In genomic region chr3:98532275-98532637, GRCh38 we compare ENCODE assay signal across 16 cellular contexts. TPM values are rescaled to one million over a fixed set of nuclear protein-coding genes. Genes with fewer than 3 reads are reported as not detected.
A peak's percentile ranks its signal among the peaks of the same experiment; 100 is the strongest.
DNase-seq lines count a peak whose midpoint lies in the region; ATAC-seq and TF ChIP-seq lines count a peak whose summit lies in the region.
"Had no signal": no experiment of that assay in that cellular context is flagged by ENCODE, and none has a peak within 500 bp of the region (broad histone marks: within the 10 kb centered on the region; RNA-seq: fewer than 3 reads in every experiment).

No MANE protein-coding gene starts in this region.

- TF ChIP-seq EP300 in transverse colon (IDR thresholded peaks at IDR 0.05; ENCODE audit: low read depth), result no peak

- intact Hi-C loops in activated T-helper 1 cell treated with anti-CD3 and anti-CD28 coated beads, Interleukin-12 subunit alpha, Interleukin-12 subunit beta, Interleukin-2, Interleukin-4 antibody, amounts not matched to agents 30 ng/mL and 10 ng/mL and 1 ng/mL, durations not matched to agents 14 hours and 24 hours and 36 hours (cut with micrococcal nuclease), result no loop called here
- intact Hi-C loops in transverse colon (cut with DNase I; ENCODE audit: low total_unique reads), result no loop called here

- no peak for TF ChIP-seq POLR2A in transverse colon (IDR thresholded peaks at IDR 0.05)

- TF ChIP-seq CTCF in transverse colon (IDR thresholded peaks at IDR 0.05), result no peak

- H3K9me3 Mint-ChIP-seq in activated T-cell treated with anti-CD3 and anti-CD28 coated beads, Interleukin-2, amount 50 U/mL, for 72 hours, result no peaks in the 10 kb centered on the region
- H3K9me3 Mint-ChIP-seq in activated T-helper 1 cell treated with anti-CD3 and anti-CD28 coated beads, Interleukin-12 subunit alpha, Interleukin-12 subunit beta, Interleukin-2, Interleukin-4 antibody, amounts not matched to agents 30 ng/mL and 10 ng/mL and 1 ng/mL, durations not matched to agents 14 hours and 24 hours and 36 hours, result no peaks in the 10 kb centered on the region

- 64% methylated on average over 5 of the region's 5 CpGs; no CpG with 5 or more reads in 1 of the 2 donors for WGBS in transverse colon (ENCODE audit: low coverage in 1 of 2), 2 donors

- H3K27ac ChIP-seq in transverse colon, result peak overlapping the region; percentile 45 to 60 (median 54)
- H3K27ac ChIP-seq: prostate gland had no signal

- no peak for ATAC-seq in activated T-cell treated with anti-CD3 and anti-CD28 coated beads, Interleukin-2, amount 50 U/mL, for 72 hours (replicated peaks in 1 of 2)
- ATAC-seq in HG02798 (IDR thresholded peaks at IDR 0.05; ENCODE audit: poor library complexity, unreplicated experiment), result peak; percentile 4
- ATAC-seq in GM21529 (IDR thresholded peaks at IDR 0.05; ENCODE audit: unreplicated experiment), result no peak

- H3K36me3 Mint-ChIP-seq in activated T-cell treated with anti-CD3 and anti-CD28 coated beads, Interleukin-2, amount 50 U/mL, for 72 hours (ENCODE audit: insufficient read depth in 2 of 2), result peaks cover 13% of the 10 kb centered on the region in 2 donors
- peaks cover 31% of the 10 kb centered on the region for H3K36me3 Mint-ChIP-seq in activated T-helper 1 cell treated with anti-CD3 and anti-CD28 coated beads, Interleukin-12 subunit alpha, Interleukin-12 subunit beta, Interleukin-2, Interleukin-4 antibody, amounts not matched to agents 30 ng/mL and 10 ng/mL and 1 ng/mL, durations not matched to agents 14 hours and 24 hours and 36 hours (ENCODE audit: low read depth)

- in situ Hi-C loops in transverse colon (cut with MboI; ENCODE audit: low pct_ligation_motif_present in 1 of 4, low pct_unique_long_range_greater_than_20kb in 1 of 4, low sequenced_read_pairs in 3 of 4), result no loop called here

- DNase-seq in activated T-cell treated with anti-CD3 and anti-CD28 coated beads, Interleukin-2, amount 50 U/mL, for 72 hours, result no peak
- no peak for DNase-seq in activated T-cell treated with anti-CD3 and anti-CD28 coated beads for 4 hours
- no peak for DNase-seq in activated T-helper 1 cell treated with anti-CD3 and anti-CD28 coated beads, Interleukin-12 subunit alpha, Interleukin-12 subunit beta, Interleukin-2, Interleukin-4 antibody, amounts not matched to agents 30 ng/mL and 10 ng/mL and 1 ng/mL, durations not matched to agents 14 hours and 24 hours and 36 hours (ENCODE audit: low spot score)
- DNase-seq in transverse colon, result no peak
- no peak for DNase-seq in DMS53 (lab: John Stamatoyannopoulos, UW)
- no peak for DNase-seq in DMS79 (lab: John Stamatoyannopoulos, UW)
- DNase-seq: activated CD4-positive, alpha-beta T cell treated with anti-CD3 and anti-CD28 coated beads for 4 hours; activated naive CD4-positive, alpha-beta T cell treated with anti-CD3 and anti-CD28 coated beads, Interleukin-2, amount 50 U/mL, for 16 hours; NCI-H2029; NCI-H524 treated with DMSO at 0.1 percent for 48 hours had no signal

- H3K4me3 Mint-ChIP-seq in activated T-cell treated with anti-CD3 and anti-CD28 coated beads, Interleukin-2, amount 50 U/mL, for 72 hours, result peak overlapping the region; percentile 29 to 70
- H3K4me3 Mint-ChIP-seq in activated T-helper 1 cell treated with anti-CD3 and anti-CD28 coated beads, Interleukin-12 subunit alpha, Interleukin-12 subunit beta, Interleukin-2, Interleukin-4 antibody, amounts not matched to agents 30 ng/mL and 10 ng/mL and 1 ng/mL, durations not matched to agents 14 hours and 24 hours and 36 hours, result peak overlapping the region; percentile 80

- H3K27ac Mint-ChIP-seq in activated T-cell treated with anti-CD3 and anti-CD28 coated beads, Interleukin-2, amount 50 U/mL, for 72 hours, result peak overlapping the region; percentile 51
- H3K27ac Mint-ChIP-seq in activated T-helper 1 cell treated with anti-CD3 and anti-CD28 coated beads, Interleukin-12 subunit alpha, Interleukin-12 subunit beta, Interleukin-2, Interleukin-4 antibody, amounts not matched to agents 30 ng/mL and 10 ng/mL and 1 ng/mL, durations not matched to agents 14 hours and 24 hours and 36 hours, result peak overlapping the region; percentile 60

- H3K27me3 Mint-ChIP-seq in activated T-cell treated with anti-CD3 and anti-CD28 coated beads, Interleukin-2, amount 50 U/mL, for 72 hours (ENCODE audit: low read depth), result no peaks in the 10 kb centered on the region
- H3K27me3 Mint-ChIP-seq in activated T-helper 1 cell treated with anti-CD3 and anti-CD28 coated beads, Interleukin-12 subunit alpha, Interleukin-12 subunit beta, Interleukin-2, Interleukin-4 antibody, amounts not matched to agents 30 ng/mL and 10 ng/mL and 1 ng/mL, durations not matched to agents 14 hours and 24 hours and 36 hours (ENCODE audit: insufficient read depth), result no peaks in the 10 kb centered on the region

- no peaks in the 10 kb centered on the region for H3K4me1 ChIP-seq in transverse colon
- H3K4me1 ChIP-seq: prostate gland had no signal

- H3K4me3 ChIP-seq in transverse colon, result peak overlapping the region in 3 of 4 donors; percentile 18 to 19 (median 19)
- H3K4me3 ChIP-seq: prostate gland had no signal

- no peaks in the 10 kb centered on the region for H3K27me3 ChIP-seq in transverse colon

- H3K9me3 ChIP-seq in transverse colon, result no peaks in the 10 kb centered on the region
- H3K9me3 ChIP-seq: prostate gland had no signal

- peaks cover 57% of the 10 kb centered on the region for H3K4me1 Mint-ChIP-seq in activated T-cell treated with anti-CD3 and anti-CD28 coated beads, Interleukin-2, amount 50 U/mL, for 72 hours (ENCODE audit: low read depth)
- H3K4me1 Mint-ChIP-seq in activated T-helper 1 cell treated with anti-CD3 and anti-CD28 coated beads, Interleukin-12 subunit alpha, Interleukin-12 subunit beta, Interleukin-2, Interleukin-4 antibody, amounts not matched to agents 30 ng/mL and 10 ng/mL and 1 ng/mL, durations not matched to agents 14 hours and 24 hours and 36 hours (ENCODE audit: low read depth), result peaks cover 73% of the 10 kb centered on the region

- H3K36me3 ChIP-seq in transverse colon, result no peaks in the 10 kb centered on the region
- H3K36me3 ChIP-seq: prostate gland had no signal

RNA-seq across cellular contexts. Expression of gene GPR15, which starts 0.5 kb away (rescaled TPM):
- total RNA-seq in activated T-cell treated with anti-CD3 and anti-CD28 coated beads, Interleukin-2, amount 50 U/mL, for 72 hours, result 10 to 100 TPM in 1 of 2 donors, 1 to 10 TPM in 1; 4.6 to 24.0 TPM
- total RNA-seq in activated T-helper 1 cell treated with anti-CD3 and anti-CD28 coated beads, Interleukin-12 subunit alpha, Interleukin-12 subunit beta, Interleukin-2, Interleukin-4 antibody, amounts not matched to agents 30 ng/mL and 10 ng/mL and 1 ng/mL, durations not matched to agents 14 hours and 24 hours and 36 hours, result 5.6 and 6.8 TPM in 2 replicates
- 10 to 100 TPM in 1 of 4 donors, 1 to 10 TPM in 2, under 1 TPM in 1; 0.60 to 11.7 (median 5.5) TPM for total RNA-seq in transverse colon
- total RNA-seq: cardiac septum, glomerular endothelial cell, prostate gland had no signal

RNA-seq across cellular contexts. Expression of gene CLDND1, which starts 9.6 kb away (rescaled TPM):
- 100 to 1,000 TPM; 284 to 361 TPM for total RNA-seq in activated T-cell treated with anti-CD3 and anti-CD28 coated beads, Interleukin-2, amount 50 U/mL, for 72 hours
- 314 and 328 TPM in 2 replicates for total RNA-seq in activated T-helper 1 cell treated with anti-CD3 and anti-CD28 coated beads, Interleukin-12 subunit alpha, Interleukin-12 subunit beta, Interleukin-2, Interleukin-4 antibody, amounts not matched to agents 30 ng/mL and 10 ng/mL and 1 ng/mL, durations not matched to agents 14 hours and 24 hours and 36 hours
- 100 to 1,000 TPM; 105 to 202 (median 162) TPM for total RNA-seq in transverse colon

RNA-seq across cellular contexts. Expression of gene OR5K2, which starts 34.8 kb away (rescaled TPM):
- total RNA-seq in activated T-cell treated with anti-CD3 and anti-CD28 coated beads, Interleukin-2, amount 50 U/mL, for 72 hours, result not detected
- not detected in 2 replicates for total RNA-seq in activated T-helper 1 cell treated with anti-CD3 and anti-CD28 coated beads, Interleukin-12 subunit alpha, Interleukin-12 subunit beta, Interleukin-2, Interleukin-4 antibody, amounts not matched to agents 30 ng/mL and 10 ng/mL and 1 ng/mL, durations not matched to agents 14 hours and 24 hours and 36 hours
- total RNA-seq in transverse colon, result not detected
- total RNA-seq: cardiac septum; glomerular endothelial cell; prostate gland; T-helper 1 cell treated with Interleukin-12 subunit alpha and Interleukin-12 subunit beta and Interleukin-4 antibody, amounts not matched to agents 30 ng/mL and 1 ng/mL, for 36 hours had no signal
